10 cellular contexts compared by ENCODE assay signal in genomic region chr12:53756300-53757094, GRCh38. TPM values are rescaled to one million over a fixed set of nuclear protein-coding genes. Genes with fewer than 3 reads are reported as not detected.
DNase-seq lines count a peak whose midpoint lies in the region; ATAC-seq, FAIRE-seq and TF ChIP-seq lines count a peak whose summit lies in the region.
"Had no signal": no experiment of that assay in that cellular context is flagged by ENCODE, and none has a peak within 500 bp of the region (broad histone marks: within the 10 kb centered on the region; RNA-seq: fewer than 3 reads in every experiment).

No MANE protein-coding gene starts in this region.

- peaks cover 16% of the 10 kb centered on the region in 2 donors for H3K4me1 Mint-ChIP-seq in natural killer cell

- in situ Hi-C loops in G401 (cut with HindIII; ENCODE audit: low sequenced_read_pairs) = no loop called here

- ATAC-seq in body of pancreas (peak; percentile 37), natural killer cell (no peak), HG03520 (IDR thresholded peaks at IDR 0.05; ENCODE audit: unreplicated experiment) (no peak)

- peak overlapping the region; percentile 60 for H3K4me3 ChIP-seq in HUES48 (ENCODE audit: low read depth, low read length)
- H3K4me3 ChIP-seq in body of pancreas = no peak overlapping the region
- H3K4me3 ChIP-seq in small intestine (ENCODE audit: low read depth in 1 of 2, low read length in 2 of 2) = no peak overlapping the region

- no peak overlapping the region for H3K9ac ChIP-seq in HUES48 (ENCODE audit: low read depth, low read length)

- intact Hi-C loops in body of pancreas (cut with DNase I) = no loop called here
- intact Hi-C loops in natural killer cell (cut with micrococcal nuclease) = loop anchor here (1.0 to 2.0 kb wide), 2 partner anchors 10 to 54 kb away; no protein-coding TSS in a partner anchor

- 51 to 61% methylated on average over 5 of the region's 5 CpGs for WGBS in body of pancreas, 2 donors
- WGBS in small intestine, 3 donors = 74 to 77% (median 76%) methylated on average over 5 of the region's 5 CpGs

- H3K9me3 ChIP-seq in HUES48 (ENCODE audit: control insufficient read depth, insufficient read depth, low read length) = no peaks in the 10 kb centered on the region
- no peaks in the 10 kb centered on the region for H3K9me3 ChIP-seq in body of pancreas
- no peaks in the 10 kb centered on the region for H3K9me3 ChIP-seq in small intestine (ENCODE audit: control insufficient read depth, low read depth)
- H3K9me3 ChIP-seq: neutrophil had no signal

- H3K36me3 Mint-ChIP-seq in natural killer cell = no peaks in the 10 kb centered on the region

- DNase-seq in G401 (ENCODE audit: low spot score) = peak; percentile 35
- DNase-seq in body of pancreas = no peak
- no peak for DNase-seq in natural killer cell
- no peak for DNase-seq in NK-92 treated with Interleukin-12 subunit alpha and Interleukin-12 subunit beta, amount 100 ng/mL, for 24 hours (lab: John Stamatoyannopoulos, UW)
- DNase-seq in small intestine = no peak
- no peak for DNase-seq in LoVo (ENCODE audit: low spot score)

- H3K27me3 ChIP-seq in HUES48 (ENCODE audit: control insufficient read depth, insufficient read depth, low read length) = peaks cover 84% of the 10 kb centered on the region
- H3K27me3 ChIP-seq in body of pancreas = no peaks in the 10 kb centered on the region
- H3K27me3 ChIP-seq in small intestine (ENCODE audit: control insufficient read depth in 2 of 2, insufficient read depth in 2 of 2, low read length in 2 of 2) = peaks cover 0 to 6% of the 10 kb centered on the region in 2 donors

- H3K27ac Mint-ChIP-seq in natural killer cell = peak overlapping the region in 1 of 2 donors; percentile 71

- H3K4me1 ChIP-seq in HUES48 (ENCODE audit: control insufficient read depth, insufficient read depth, low read length) = peaks cover 27% of the 10 kb centered on the region
- peaks cover 18% of the 10 kb centered on the region for H3K4me1 ChIP-seq in body of pancreas
- no peaks in the 10 kb centered on the region for H3K4me1 ChIP-seq in small intestine (ENCODE audit: control insufficient read depth in 2 of 2, insufficient read depth in 1 of 2, low read depth in 1 of 2, low read length in 1 of 2)

- no peak for FAIRE-seq in small intestine (lab: Jason Lieb, UNC)

- H3K9me3 Mint-ChIP-seq in natural killer cell = no peaks in the 10 kb centered on the region

- H3K36me3 ChIP-seq in HUES48 (ENCODE audit: control insufficient read depth, insufficient read depth, low read length) (no peaks in the 10 kb centered on the region), body of pancreas (replicated peaks in 1 of 2; ENCODE audit: insufficient read depth in 1 of 2, low read depth in 2 of 2) (no peaks in the 10 kb centered on the region), small intestine (ENCODE audit: control insufficient read depth in 2 of 2, insufficient read depth in 2 of 2, low read length in 2 of 2) (no peaks in the 10 kb centered on the region)
- H3K36me3 ChIP-seq: neutrophil had no signal

- peaks cover 29 to 30% of the 10 kb centered on the region in 2 donors for H3K27me3 Mint-ChIP-seq in natural killer cell (ENCODE audit: low read depth in 2 of 2)

- H3K4me3 Mint-ChIP-seq in natural killer cell = peak overlapping the region; percentile 17

- no peak for TF ChIP-seq POLR2A in body of pancreas (IDR thresholded peaks at IDR 0.05)

- no peak overlapping the region for H3K27ac ChIP-seq in HUES48 (ENCODE audit: low read depth, low read length)
- H3K27ac ChIP-seq in body of pancreas = peak overlapping the region in 1 of 4 donors; percentile 44
- no peak overlapping the region for H3K27ac ChIP-seq in small intestine (ENCODE audit: low read depth in 1 of 2, low read length in 1 of 2)
- H3K27ac ChIP-seq: neutrophil had no signal

- TF ChIP-seq CTCF in body of pancreas (IDR thresholded peaks at IDR 0.05) (no peak), natural killer cell (IDR thresholded peaks at IDR 0.05) (no peak)

RNA-seq across cellular contexts. Expression of gene CISTR, which starts 4.7 kb away (rescaled TPM):
- not detected in 2 replicates for total RNA-seq in G401 (2014; rRNA removed; shearing (Covaris generic))
- total RNA-seq in body of pancreas (not detected), natural killer cell (not detected)
- polyA plus RNA-seq in small intestine = not detected
- total RNA-seq: fibroblast of villous mesenchyme had no signal

RNA-seq across cellular contexts. Expression of gene CALCOCO1, which starts 29.2 kb away (rescaled TPM):
- total RNA-seq in G401 (2014; rRNA removed; shearing (Covaris generic)) = 232 and 250 TPM in 2 replicates
- total RNA-seq in body of pancreas (100 to 1,000 TPM; 109 to 153 TPM), natural killer cell (100 to 1,000 TPM; 215 to 256 (median 226) TPM)
- 10 to 100 TPM; 45.1 to 46.7 (median 46.5) TPM for polyA plus RNA-seq in small intestine
